Comparison of ENCODE assay signal across 8 cellular contexts in genomic region chr7:99392659-99393362, GRCh38. TPM values are rescaled to one million over a fixed set of nuclear protein-coding genes. Genes with fewer than 3 reads are reported as not detected.
DNase-seq lines count a peak whose midpoint lies in the region; ATAC-seq and TF ChIP-seq lines count a peak whose summit lies in the region.

No MANE protein-coding gene starts in this region.

- no peaks in the 10 kb centered on the region for H3K27me3 Mint-ChIP-seq in activated CD4-positive, alpha-beta T cell treated with anti-CD3 and anti-CD28 coated beads, Interleukin-2, amount 10 ng/mL, durations not matched to agents 24 days and 14 days

- peak overlapping the region; percentile 63 to 72 for H3K9ac ChIP-seq in colonic mucosa (ENCODE audit: low read depth in 2 of 2, low read length in 2 of 2)

- H3K27ac Mint-ChIP-seq in activated CD4-positive, alpha-beta T cell treated with anti-CD3 and anti-CD28 coated beads, Interleukin-2, amount 10 ng/mL, durations not matched to agents 24 days and 14 days: peak overlapping the region; percentile 79

- H3K4me3 Mint-ChIP-seq in activated CD4-positive, alpha-beta T cell treated with anti-CD3 and anti-CD28 coated beads, Interleukin-2, amount 10 ng/mL, durations not matched to agents 24 days and 14 days: peak overlapping the region; percentile 69

- H3K36me3 ChIP-seq in colonic mucosa (peaks cover 23% of the 10 kb centered on the region), lower lobe of right lung (peaks cover 87% of the 10 kb centered on the region)

- DNase-seq in NCI-H187 treated with DMSO at 0.1 percent for 48 hours (lab: John Stamatoyannopoulos, UW) (peak; percentile 54), colonic mucosa (peak; percentile 91), lower lobe of right lung (peak; percentile 88), HPDE6-E6E7 (ENCODE audit: extremely low spot score) (no peak)
- peak; percentile 93 for DNase-seq in activated CD4-positive, alpha-beta T cell treated with anti-CD3 and anti-CD28 coated beads, Interleukin-2, amount 10 ng/mL, durations not matched to agents 24 days and 14 days
- DNase-seq in stimulated activated CD8-positive, alpha-beta memory T cell treated with anti-CD3 and anti-CD28 coated beads, Interleukin-12 subunit alpha, Interleukin-12 subunit beta, amount 100 ng/mL, for 1 hour (ENCODE audit: low read depth): peak; percentile 67

- H3K9me3 ChIP-seq in colonic mucosa: no peaks in the 10 kb centered on the region
- no peaks in the 10 kb centered on the region for H3K9me3 ChIP-seq in lower lobe of right lung

- H3K27me3 ChIP-seq in colonic mucosa (no peaks in the 10 kb centered on the region), lower lobe of right lung (ENCODE audit: low read depth) (no peaks in the 10 kb centered on the region)

- H3K9me3 Mint-ChIP-seq in activated CD4-positive, alpha-beta T cell treated with anti-CD3 and anti-CD28 coated beads, Interleukin-2, amount 10 ng/mL, durations not matched to agents 24 days and 14 days: no peaks in the 10 kb centered on the region

- peaks cover 11% of the 10 kb centered on the region for H3K4me1 Mint-ChIP-seq in activated CD4-positive, alpha-beta T cell treated with anti-CD3 and anti-CD28 coated beads, Interleukin-2, amount 10 ng/mL, durations not matched to agents 24 days and 14 days

- peaks cover 7% of the 10 kb centered on the region for H3K4me1 ChIP-seq in colonic mucosa
- H3K4me1 ChIP-seq in lower lobe of right lung: peaks cover 22% of the 10 kb centered on the region

- no peak for TF ChIP-seq CTCF in colonic mucosa (IDR thresholded peaks at IDR 0.05)
- no peak for TF ChIP-seq CTCF in lower lobe of right lung (IDR thresholded peaks at IDR 0.05)

- intact Hi-C loops in activated CD4-positive, alpha-beta T cell treated with anti-CD3 and anti-CD28 coated beads, Interleukin-2, amount 10 ng/mL, durations not matched to agents 24 days and 14 days (cut with micrococcal nuclease): loop anchor here (2.0 kb wide), 1 partner anchor 18 kb away; the partner anchor contains the start of gene ARPC1B
- intact Hi-C loops in colonic mucosa (cut with DNase I) (no loop called here), lower lobe of right lung (cut with DNase I) (no loop called here)

- H3K4me3 ChIP-seq in colonic mucosa (peak overlapping the region; percentile 40), lower lobe of right lung (peak overlapping the region; percentile 61)

- peaks cover 72% of the 10 kb centered on the region for H3K36me3 Mint-ChIP-seq in activated CD4-positive, alpha-beta T cell treated with anti-CD3 and anti-CD28 coated beads, Interleukin-2, amount 10 ng/mL, durations not matched to agents 24 days and 14 days (ENCODE audit: low read depth)

- ATAC-seq in GM19395 (IDR thresholded peaks at IDR 0.05; ENCODE audit: unreplicated experiment): peak; percentile 71
- peak; percentile 88 to 91 for ATAC-seq in lower lobe of right lung
- ATAC-seq in HG02588 (IDR thresholded peaks at IDR 0.05; ENCODE audit: unreplicated experiment): no peak

- H3K27ac ChIP-seq in colonic mucosa (peak overlapping the region; percentile 54), lower lobe of right lung (peak overlapping the region; percentile 71)

RNA-seq across cellular contexts. Expression of gene PDAP1, which starts 15.6 kb away (rescaled TPM):
- 167 and 168 TPM in 2 replicates for total RNA-seq in activated CD4-positive, alpha-beta T cell treated with anti-CD3 and anti-CD28 coated beads, Interleukin-2, amount 10 ng/mL, durations not matched to agents 24 days and 14 days
- total RNA-seq in colonic mucosa (100 to 1,000 TPM in 1 of 2 donors, 10 to 100 TPM in 1; 79.7 to 133 TPM), lower lobe of right lung (61.6 TPM)

RNA-seq across cellular contexts. Expression of gene BUD31, which starts 16.0 kb away (rescaled TPM):
- total RNA-seq in activated CD4-positive, alpha-beta T cell treated with anti-CD3 and anti-CD28 coated beads, Interleukin-2, amount 10 ng/mL, durations not matched to agents 24 days and 14 days: 136 and 147 TPM in 2 replicates
- total RNA-seq in colonic mucosa: 100 to 1,000 TPM in 1 of 2 donors, 10 to 100 TPM in 1; 82.8 to 113 TPM
- total RNA-seq in lower lobe of right lung: 64.2 TPM

RNA-seq across cellular contexts. Expression of gene ARPC1B, which starts 18.3 kb away (rescaled TPM):
- 248 and 250 TPM in 2 replicates for total RNA-seq in activated CD4-positive, alpha-beta T cell treated with anti-CD3 and anti-CD28 coated beads, Interleukin-2, amount 10 ng/mL, durations not matched to agents 24 days and 14 days
- total RNA-seq in colonic mucosa: 100 to 1,000 TPM; 141 to 143 TPM
- total RNA-seq in lower lobe of right lung: 236 TPM

RNA-seq across cellular contexts. Expression of gene PTCD1, which starts 45.8 kb away (rescaled TPM):
- 10.5 and 10.7 TPM in 2 replicates for total RNA-seq in activated CD4-positive, alpha-beta T cell treated with anti-CD3 and anti-CD28 coated beads, Interleukin-2, amount 10 ng/mL, durations not matched to agents 24 days and 14 days
- 1 to 10 TPM; 4.5 to 7.6 TPM for total RNA-seq in colonic mucosa
- total RNA-seq in lower lobe of right lung: 6.8 TPM

RNA-seq across cellular contexts. Expression of gene CPSF4, which starts 45.9 kb away (rescaled TPM):
- total RNA-seq in activated CD4-positive, alpha-beta T cell treated with anti-CD3 and anti-CD28 coated beads, Interleukin-2, amount 10 ng/mL, durations not matched to agents 24 days and 14 days: 83.5 and 89.0 TPM in 2 replicates
- total RNA-seq in colonic mucosa (10 to 100 TPM; 16.6 to 39.2 TPM), lower lobe of right lung (26.8 TPM)
